10 cellular contexts compared by ENCODE assay signal in the genomic region with DNA sequence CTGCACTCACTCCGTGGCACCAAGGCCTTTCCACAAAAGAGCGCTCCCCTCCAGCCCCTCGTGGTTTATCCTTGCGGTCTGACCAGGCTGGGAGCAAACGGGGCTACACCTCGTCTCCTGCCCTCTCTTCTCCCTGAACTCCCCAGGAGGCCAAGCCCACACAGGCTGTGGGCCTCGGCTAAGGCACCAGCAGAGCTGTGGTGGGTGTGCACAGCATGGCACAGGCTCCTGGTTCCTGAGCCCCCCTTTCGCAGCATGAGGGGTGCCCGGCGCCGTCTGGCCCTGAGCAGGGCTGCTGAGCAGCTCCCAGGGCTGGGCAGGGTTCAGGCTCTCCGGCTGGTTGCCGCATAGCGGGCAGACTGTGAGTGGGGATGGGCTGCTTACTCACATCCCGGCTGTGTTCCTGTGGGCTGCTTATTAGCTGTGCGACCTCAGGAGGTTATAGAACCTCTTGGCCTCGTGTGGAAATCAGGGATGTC.
A peak's percentile ranks its signal among the peaks of the same experiment; 100 is the strongest.
DNase-seq lines count a peak whose midpoint lies in the region; ATAC-seq and TF ChIP-seq lines count a peak whose summit lies in the region.
"Had no signal": no experiment of that assay in that cellular context is flagged by ENCODE, and none has a peak within 500 bp of the region (broad histone marks: within the 10 kb centered on the region; RNA-seq: fewer than 3 reads in every experiment).

No MANE protein-coding gene starts in this region.

- peaks cover 56% of the 10 kb centered on the region for H3K36me3 Mint-ChIP-seq in dendritic cell treated with granulocyte-macrophage colony-stimulating factor and Interleukin-4, amounts not matched to agents 40 ng/mL and 50 ng/mL, for 4 days (ENCODE audit: low read depth)
- no peaks in the 10 kb centered on the region for H3K36me3 Mint-ChIP-seq in stimulated activated naive B cell treated with anti-CD40 and anti-IgM and Interleukin-4, amounts not matched to agents 10 μg/mL and 1 μg/mL and 100 μg/mL, for 72 hours

- no peak for DNase-seq in lung (ENCODE audit: low spot score)
- DNase-seq in thoracic aorta (ENCODE audit: low spot score) = no peak
- no peak for DNase-seq in stimulated activated CD4-positive, alpha-beta T cell treated with anti-CD3 and anti-CD28 coated beads, Interleukin-4, amount 100 ng/mL, for 4 hours
- DNase-seq in stimulated activated naive B cell treated with anti-CD40 and anti-IgM and Interleukin-4, amounts not matched to agents 10 μg/mL and 1 μg/mL and 100 μg/mL, for 72 hours = no peak
- no peak for DNase-seq in KBM-7
- no peak for DNase-seq in GM19238 (ENCODE audit: insufficient read length, low spot score)
- DNase-seq: stimulated activated CD4-positive, alpha-beta T cell treated with anti-CD3 and anti-CD28 coated beads, Interleukin-4, amount 100 ng/mL, for 24 hours had no signal

- H3K9ac ChIP-seq in HUES6 (ENCODE audit: low read length) = peak overlapping the region; percentile 84

- intact Hi-C loops in dendritic cell treated with granulocyte-macrophage colony-stimulating factor and Interleukin-4, amounts not matched to agents 40 ng/mL and 50 ng/mL, for 4 days (cut with micrococcal nuclease) = loop anchor here (5.0 kb wide), 1 partner anchor 77 kb away; no protein-coding TSS in a partner anchor

- H3K4me3 ChIP-seq in HUES6 (ENCODE audit: low read depth, low read length) (no peak overlapping the region), lung (no peak overlapping the region), thoracic aorta (peak overlapping the region; percentile 34)

- no peak overlapping the region for H3K4me3 Mint-ChIP-seq in dendritic cell treated with granulocyte-macrophage colony-stimulating factor and Interleukin-4, amounts not matched to agents 40 ng/mL and 50 ng/mL, for 4 days
- no peak overlapping the region for H3K4me3 Mint-ChIP-seq in stimulated activated naive B cell treated with anti-CD40 and anti-IgM and Interleukin-4, amounts not matched to agents 10 μg/mL and 1 μg/mL and 100 μg/mL, for 72 hours
- H3K4me3 Mint-ChIP-seq: activated T-helper 1 cell treated with anti-CD3 and anti-CD28 coated beads, Interleukin-12 subunit alpha, Interleukin-12 subunit beta, Interleukin-2, Interleukin-4 antibody, amounts not matched to agents 30 ng/mL and 10 ng/mL and 1 ng/mL, durations not matched to agents 14 hours and 24 hours and 36 hours had no signal

- H3K4me1 ChIP-seq in HUES6 (ENCODE audit: control insufficient read depth, insufficient read depth, low read length) = peaks cover 58% of the 10 kb centered on the region
- peaks cover 35 to 64% of the 10 kb centered on the region in 2 donors for H3K4me1 ChIP-seq in lung (ENCODE audit: control insufficient read depth in 2 of 2, insufficient read depth in 2 of 2, low read length in 2 of 2)
- H3K4me1 ChIP-seq in thoracic aorta (ENCODE audit: control insufficient read depth in 1 of 2, low read depth in 2 of 2) = peaks cover 63 to 91% of the 10 kb centered on the region in 2 donors

- no peaks in the 10 kb centered on the region for H3K27me3 Mint-ChIP-seq in dendritic cell treated with granulocyte-macrophage colony-stimulating factor and Interleukin-4, amounts not matched to agents 40 ng/mL and 50 ng/mL, for 4 days
- no peaks in the 10 kb centered on the region for H3K27me3 Mint-ChIP-seq in stimulated activated naive B cell treated with anti-CD40 and anti-IgM and Interleukin-4, amounts not matched to agents 10 μg/mL and 1 μg/mL and 100 μg/mL, for 72 hours

- TF ChIP-seq CTCF in lung (IDR thresholded peaks at IDR 0.05; ENCODE audit: control extremely low read depth, extremely low read depth) (no peak), thoracic aorta (IDR thresholded peaks at IDR 0.05) (no peak)

- H3K9me3 Mint-ChIP-seq in dendritic cell treated with granulocyte-macrophage colony-stimulating factor and Interleukin-4, amounts not matched to agents 40 ng/mL and 50 ng/mL, for 4 days = no peaks in the 10 kb centered on the region
- H3K9me3 Mint-ChIP-seq in stimulated activated naive B cell treated with anti-CD40 and anti-IgM and Interleukin-4, amounts not matched to agents 10 μg/mL and 1 μg/mL and 100 μg/mL, for 72 hours = no peaks in the 10 kb centered on the region
- H3K9me3 Mint-ChIP-seq: activated T-helper 1 cell treated with anti-CD3 and anti-CD28 coated beads, Interleukin-12 subunit alpha, Interleukin-12 subunit beta, Interleukin-2, Interleukin-4 antibody, amounts not matched to agents 30 ng/mL and 10 ng/mL and 1 ng/mL, durations not matched to agents 14 hours and 24 hours and 36 hours had no signal

- peaks cover 11% of the 10 kb centered on the region for H3K36me3 ChIP-seq in HUES6 (ENCODE audit: control insufficient read depth, insufficient read depth, low read length)
- H3K36me3 ChIP-seq in lung (ENCODE audit: control insufficient read depth in 2 of 2, insufficient read depth in 2 of 2, low read length in 2 of 2) = peaks cover 0 to 10% of the 10 kb centered on the region in 2 donors
- H3K36me3 ChIP-seq in thoracic aorta = peaks cover 5% of the 10 kb centered on the region

- no peaks in the 10 kb centered on the region for H3K9me3 ChIP-seq in HUES6 (ENCODE audit: control insufficient read depth, insufficient read depth, low read depth, low read length)
- no peaks in the 10 kb centered on the region for H3K9me3 ChIP-seq in lung (ENCODE audit: control insufficient read depth in 2 of 2, insufficient read depth in 1 of 2, low read length in 1 of 2)
- H3K9me3 ChIP-seq in thoracic aorta = no peaks in the 10 kb centered on the region

- peaks cover 80% of the 10 kb centered on the region for H3K4me1 Mint-ChIP-seq in dendritic cell treated with granulocyte-macrophage colony-stimulating factor and Interleukin-4, amounts not matched to agents 40 ng/mL and 50 ng/mL, for 4 days (ENCODE audit: low read depth)
- H3K4me1 Mint-ChIP-seq in stimulated activated naive B cell treated with anti-CD40 and anti-IgM and Interleukin-4, amounts not matched to agents 10 μg/mL and 1 μg/mL and 100 μg/mL, for 72 hours = peaks cover 2 to 13% of the 10 kb centered on the region in 2 donors

- H3K27me3 ChIP-seq in HUES6 (ENCODE audit: control insufficient read depth, insufficient read depth, low read length) = no peaks in the 10 kb centered on the region
- H3K27me3 ChIP-seq in lung (ENCODE audit: control insufficient read depth, insufficient read depth) = no peaks in the 10 kb centered on the region
- no peaks in the 10 kb centered on the region for H3K27me3 ChIP-seq in thoracic aorta (replicated peaks; ENCODE audit: insufficient read depth)

- in situ Hi-C loops in KBM-7 (cut with MboI; ENCODE audit: low pct_unique_long_range_greater_than_20kb, low sequenced_read_pairs) = no loop called here

- H3K27ac ChIP-seq in HUES6 (ENCODE audit: low read depth, low read length) (peak overlapping the region; percentile 99), lung (ENCODE audit: low read depth in 1 of 2, low read length in 1 of 2) (peak overlapping the region; percentile 75 to 84), thoracic aorta (peak overlapping the region; percentile 91 to 97)

- ATAC-seq in lung (ENCODE audit: insufficient read depth, low FRiP score) (no peak), thoracic aorta (ENCODE audit: insufficient number of reproducible peaks, low FRiP score, low read depth) (peak; percentile 48)
- ATAC-seq in stimulated activated naive B cell treated with anti-CD40 and anti-IgM and Interleukin-4, amounts not matched to agents 10 μg/mL and 1 μg/mL and 100 μg/mL, for 72 hours (replicated peaks) = no peak

- peak overlapping the region; percentile 48 for H3K27ac Mint-ChIP-seq in dendritic cell treated with granulocyte-macrophage colony-stimulating factor and Interleukin-4, amounts not matched to agents 40 ng/mL and 50 ng/mL, for 4 days
- no peak overlapping the region for H3K27ac Mint-ChIP-seq in stimulated activated naive B cell treated with anti-CD40 and anti-IgM and Interleukin-4, amounts not matched to agents 10 μg/mL and 1 μg/mL and 100 μg/mL, for 72 hours
- H3K27ac Mint-ChIP-seq: activated T-helper 1 cell treated with anti-CD3 and anti-CD28 coated beads, Interleukin-12 subunit alpha, Interleukin-12 subunit beta, Interleukin-2, Interleukin-4 antibody, amounts not matched to agents 30 ng/mL and 10 ng/mL and 1 ng/mL, durations not matched to agents 14 hours and 24 hours and 36 hours had no signal

- WGBS in lung, 2 donors = 64 to 70% methylated on average over 17 of the region's 17 CpGs
